21 cellular contexts compared by ENCODE assay signal in genomic region chr18:52636536-52636935, GRCh38.
A peak's percentile ranks its signal among the peaks of the same experiment; 100 is the strongest.
DNase-seq lines count a peak whose midpoint lies in the region; ATAC-seq and TF ChIP-seq lines count a peak whose summit lies in the region.
"Had no signal": no experiment of that assay in that cellular context is flagged by ENCODE, and none has a peak within 500 bp of the region (broad histone marks: within the 10 kb centered on the region; RNA-seq: fewer than 3 reads in every experiment).

No MANE protein-coding gene starts in this region.

- no peak overlapping the region for H3K4me2 ChIP-seq in OCI-LY1 (ENCODE audit: low read length)
- H3K4me2 ChIP-seq: neural progenitor cell had no signal

- no peaks in the 10 kb centered on the region for H3F3A ChIP-seq in OCI-LY1 (ENCODE audit: insufficient read depth, low read length)

- no peaks in the 10 kb centered on the region for H3K27me3 ChIP-seq in OCI-LY1 (ENCODE audit: insufficient read depth, low read length)
- H3K27me3 ChIP-seq: breast epithelium, neural progenitor cell had no signal

- H4K20me1 ChIP-seq in OCI-LY1 (ENCODE audit: insufficient read depth, low read length) = no peaks in the 10 kb centered on the region

- intact Hi-C loops in mucosa of descending colon (cut with DNase I, micrococcal nuclease) = no loop called here

- no peak overlapping the region for H3K27ac ChIP-seq in OCI-LY1 (ENCODE audit: low read depth, low read length, poor library complexity, severe bottlenecking)
- H3K27ac ChIP-seq: breast epithelium, epithelial cell of prostate, HL-60, neural progenitor cell, psoas muscle had no signal

- H3K9me3 ChIP-seq in OCI-LY1 (ENCODE audit: low read length) (no peaks in the 10 kb centered on the region), mucosa of descending colon (no peaks in the 10 kb centered on the region)
- H3K9me3 ChIP-seq: breast epithelium, HAP-1, psoas muscle had no signal

- H3K36me3 ChIP-seq in OCI-LY1 (ENCODE audit: insufficient read depth, low read length) (no peaks in the 10 kb centered on the region), mucosa of descending colon (ENCODE audit: low read depth) (no peaks in the 10 kb centered on the region)
- H3K36me3 ChIP-seq: breast epithelium, HAP-1, neural progenitor cell had no signal

- peak; percentile 17 for ATAC-seq in mucosa of descending colon
- no peak for ATAC-seq in HG03457 (IDR thresholded peaks at IDR 0.05; ENCODE audit: unreplicated experiment)
- ATAC-seq in GM18861 (IDR thresholded peaks at IDR 0.05; ENCODE audit: unreplicated experiment) = no peak
- ATAC-seq: left lobe of liver, psoas muscle had no signal

- H3K4me1 ChIP-seq in OCI-LY1 (ENCODE audit: insufficient read depth, low read length, severe bottlenecking) = no peaks in the 10 kb centered on the region
- H3K4me1 ChIP-seq in mucosa of descending colon (ENCODE audit: low read depth) = no peaks in the 10 kb centered on the region
- H3K4me1 ChIP-seq: breast epithelium, HAP-1, neural progenitor cell, psoas muscle had no signal

- TF ChIP-seq CTCF in GM12874 (IDR thresholded peaks at IDR 0.05; ENCODE audit: insufficient read depth, low read depth, low read length) = 0 out of 2 replicates have a peak, but pooled peaks have one; percentile 4
- TF ChIP-seq CTCF in OCI-LY1 (IDR thresholded peaks at IDR 0.05; ENCODE audit: low read length) = peak; percentile 31; the same call in 1 of the 2 replicates
- TF ChIP-seq CTCF in mucosa of descending colon (IDR thresholded peaks at IDR 0.05) = no peak

- no peak overlapping the region for H2AFZ ChIP-seq in OCI-LY1 (ENCODE audit: low read length)
- H2AFZ ChIP-seq: neural progenitor cell had no signal

- H3K79me2 ChIP-seq in OCI-LY1 (ENCODE audit: insufficient read depth, low read length) = no peaks in the 10 kb centered on the region

- no peak overlapping the region for H3K4me3 ChIP-seq in OCI-LY1 (ENCODE audit: low read depth, low read length, poor library complexity, severe bottlenecking)
- no peak overlapping the region for H3K4me3 ChIP-seq in mucosa of descending colon
- H3K4me3 ChIP-seq: breast epithelium, HAP-1, neural progenitor cell, psoas muscle had no signal

- DNase-seq in NCI-H82 (lab: John Stamatoyannopoulos, UW) (peak; percentile 10), NCI-H82 treated with DMSO at 0.1 percent for 48 hours (lab: John Stamatoyannopoulos, UW; ENCODE audit: unreplicated experiment) (no peak), mucosa of descending colon (peak in 2 of 3 donors; percentile 15 to 20)
- no peak for DNase-seq in activated naive CD4-positive, alpha-beta T cell treated with anti-CD3 and anti-CD28 coated beads, Interleukin-2, amount 50 U/mL, for 16 hours
- DNase-seq: activated CD4-positive, alpha-beta memory T cell treated with anti-CD3 and anti-CD28 coated beads for 36 hours; activated naive CD8-positive, alpha-beta T cell treated with anti-CD3 and anti-CD28 coated beads, Interleukin-2, amount 10 ng/mL, durations not matched to agents 7 days and 5 days; DMS153; midbrain; NCI-H1105 treated with DMSO at 0.1 percent for 48 hours; NCI-H524 treated with DMSO at 0.1 percent for 48 hours; psoas muscle had no signal

- H3K9me2 ChIP-seq in OCI-LY1 (ENCODE audit: low read depth, low read length) = no peaks in the 10 kb centered on the region

- H3K9ac ChIP-seq in OCI-LY1 (ENCODE audit: low read length) = no peak overlapping the region
- H3K9ac ChIP-seq: neural progenitor cell had no signal

Comparison
In these comparisons a context has a peak if more than half of its experiments do, and no peak if none do; other contexts are left out.
1. DNase-seq: peak in NCI-H82 (single experiment) and mucosa of descending colon (2 of 3); none in NCI-H82 treated with DMSO at 0.1 percent for 48 hours (single experiment) and activated naive CD4-positive, alpha-beta T cell treated with anti-CD3 and anti-CD28 coated beads, Interleukin-2, amount 50 U/mL, for 16 hours (single experiment).